Comparison of ENCODE assay signal across 22 cellular contexts in genomic region chr4:115454228-115454627, GRCh38.
"Had no signal": no experiment of that assay in that cellular context is flagged by ENCODE, and none has a peak within 500 bp of the region (broad histone marks: within the 10 kb centered on the region; RNA-seq: fewer than 3 reads in every experiment).

No MANE protein-coding gene starts in this region.

- H3K27me3 ChIP-seq: heart right ventricle, spleen, thyroid gland had no signal

- H3K27ac Mint-ChIP-seq: activated naive CD4-positive, alpha-beta T cell treated with anti-CD3 and anti-CD28 coated beads for 36 hours; activated naive CD8-positive, alpha-beta T cell treated with anti-CD3 and anti-CD28 coated beads, Interleukin-2, amount 10 ng/mL, durations not matched to agents 7 days and 5 days; endodermal cell; nephron progenitor cell; progenitor cell of endocrine pancreas; T-helper 1 cell treated with Interleukin-12 subunit alpha and Interleukin-12 subunit beta and Interleukin-4 antibody, amounts not matched to agents 30 μg/mL and 1 μg/mL, for 36 hours had no signal

- DNase-seq: activated CD4-positive, alpha-beta T cell treated with anti-CD3 and anti-CD28 coated beads for 4 hours; activated CD4-positive, alpha-beta T cell treated with anti-CD3 and anti-CD28 coated beads, Interleukin-2, amount 50 U/mL, for 48 hours; activated CD4-positive, CD25-positive, alpha-beta regulatory T cell; activated naive CD4-positive, alpha-beta T cell treated with anti-CD3 and anti-CD28 coated beads for 36 hours; activated naive CD8-positive, alpha-beta T cell treated with anti-CD3 and anti-CD28 coated beads, Interleukin-2, amount 10 ng/mL, durations not matched to agents 7 days and 5 days; activated T-cell treated with anti-CD3 and anti-CD28 coated beads, Interleukin-2, amount 50 U/mL, for 48 hours; amniotic stem cell; cortex of kidney; endodermal cell; heart right ventricle; kidney; mammary epithelial cell; midbrain; nephron progenitor cell; retina; spleen; stimulated activated CD4-positive, alpha-beta T cell treated with anti-CD3 and anti-CD28 coated beads, Interleukin-4, amount 100 ng/mL, for 1 hour; stimulated activated naive CD4-positive, alpha-beta T cell; T1000; thyroid gland had no signal

- H3K4me1 ChIP-seq: heart right ventricle, spleen had no signal

- H3K9me3 Mint-ChIP-seq: nephron progenitor cell; T-helper 1 cell treated with Interleukin-12 subunit alpha and Interleukin-12 subunit beta and Interleukin-4 antibody, amounts not matched to agents 30 μg/mL and 1 μg/mL, for 36 hours had no signal

- ATAC-seq: heart right ventricle had no signal

- H3K36me3 Mint-ChIP-seq: activated naive CD8-positive, alpha-beta T cell treated with anti-CD3 and anti-CD28 coated beads, Interleukin-2, amount 10 ng/mL, durations not matched to agents 7 days and 5 days had no signal

- H3K27ac ChIP-seq: heart right ventricle, spleen had no signal

- H3K4me3 Mint-ChIP-seq: activated naive CD4-positive, alpha-beta T cell treated with anti-CD3 and anti-CD28 coated beads for 36 hours; activated naive CD8-positive, alpha-beta T cell treated with anti-CD3 and anti-CD28 coated beads, Interleukin-2, amount 10 ng/mL, durations not matched to agents 7 days and 5 days; endodermal cell; nephron progenitor cell; T-helper 1 cell treated with Interleukin-12 subunit alpha and Interleukin-12 subunit beta and Interleukin-4 antibody, amounts not matched to agents 30 μg/mL and 1 μg/mL, for 36 hours had no signal

- H3K4me1 Mint-ChIP-seq: activated naive CD8-positive, alpha-beta T cell treated with anti-CD3 and anti-CD28 coated beads, Interleukin-2, amount 10 ng/mL, durations not matched to agents 7 days and 5 days; endodermal cell; nephron progenitor cell had no signal

- H3K9me3 ChIP-seq: heart right ventricle, thyroid gland had no signal

- H3K36me3 ChIP-seq: heart right ventricle, spleen, thyroid gland had no signal

- H3K27me3 Mint-ChIP-seq: activated naive CD8-positive, alpha-beta T cell treated with anti-CD3 and anti-CD28 coated beads, Interleukin-2, amount 10 ng/mL, durations not matched to agents 7 days and 5 days; progenitor cell of endocrine pancreas had no signal

- H3K4me3 ChIP-seq: heart right ventricle, spleen, thyroid gland had no signal
